Comparison of ENCODE assay signal across 1 cellular context in genomic region chr14:99530407-99530806, GRCh38.
TF ChIP-seq lines count a peak whose summit lies in the region.

No MANE protein-coding gene starts in this region.

TF ChIP-seq in H1, 55 proteins besides CTCF, POLR2A, EP300 and RAD21:
- TF ChIP-seq CEBPB (IDR thresholded peaks at IDR 0.05; ENCODE audit: low read depth, low read length) (no peak), GTF2F1 (IDR thresholded peaks at IDR 0.05; ENCODE audit: borderline replicate concordance, low read depth, low read length) (no peak), ATF3 (IDR thresholded peaks at IDR 0.05; ENCODE audit: insufficient read depth, low read depth, low read length) (no peak), SP1 (IDR thresholded peaks at IDR 0.05; ENCODE audit: low read depth, low read length) (no peak), CBX5 (IDR thresholded peaks at IDR 0.05; ENCODE audit: low read depth, low read length) (no peak), GABPA (IDR thresholded peaks at IDR 0.05; ENCODE audit: borderline replicate concordance, insufficient read depth, low read length) (no peak), EGR1 (IDR thresholded peaks at IDR 0.05; ENCODE audit: borderline replicate concordance, low read depth, low read length) (no peak), RXRA (IDR thresholded peaks at IDR 0.05; ENCODE audit: insufficient read depth, low read depth, low read length) (no peak), EZH2 (IDR thresholded peaks at IDR 0.05; ENCODE audit: low read depth, low read length, severe bottlenecking) (no peak), MAX (IDR thresholded peaks at IDR 0.05) (no peak), RFX5 (IDR thresholded peaks at IDR 0.05; ENCODE audit: borderline replicate concordance, low read depth, low read length) (no peak), BCL11A (IDR thresholded peaks at IDR 0.05; ENCODE audit: low read depth in 2 of 2, low read length in 2 of 2) (no peak), SP4 (IDR thresholded peaks at IDR 0.05; ENCODE audit: low read length) (no peak), SP2 (IDR thresholded peaks at IDR 0.05; ENCODE audit: low read length) (no peak), SAP30 (IDR thresholded peaks at IDR 0.05; ENCODE audit: insufficient read depth, insufficient replicate concordance, low read length) (no peak), NRF1 (IDR thresholded peaks at IDR 0.05; ENCODE audit: low read depth, low read length) (no peak), HDAC6 (IDR thresholded peaks at IDR 0.05; ENCODE audit: low read depth, low read length) (no peak), POLR2AphosphoS5 (IDR thresholded peaks at IDR 0.05; ENCODE audit: low read depth, low read length) (no peak), TCF12 (IDR thresholded peaks at IDR 0.05; ENCODE audit: low read depth, low read length) (no peak)
